ENCODE assay signal across 13 cellular contexts in genomic region chr5:9405196-9405754, GRCh38.
A peak's percentile ranks its signal among the peaks of the same experiment; 100 is the strongest.
DNase-seq lines count a peak whose midpoint lies in the region; ATAC-seq and FAIRE-seq lines count a peak whose summit lies in the region.
"Had no signal": no experiment of that assay in that cellular context is flagged by ENCODE, and none has a peak within 500 bp of the region (broad histone marks: within the 10 kb centered on the region; RNA-seq: fewer than 3 reads in every experiment).

No MANE protein-coding gene starts in this region.

- peak; percentile 38 for FAIRE-seq in GM18507 (lab: Jason Lieb, UNC)
- FAIRE-seq: G401.6 had no signal

- peak; percentile 60 for ATAC-seq in GM19395 (IDR thresholded peaks at IDR 0.05; ENCODE audit: unreplicated experiment)
- peak; percentile 92 for ATAC-seq in HG02884 (IDR thresholded peaks at IDR 0.05; ENCODE audit: unreplicated experiment)
- ATAC-seq in HG03460 (IDR thresholded peaks at IDR 0.05; ENCODE audit: unreplicated experiment): peak; percentile 59
- no peak for ATAC-seq in GM19324 (IDR thresholded peaks at IDR 0.05; ENCODE audit: low FRiP score, unreplicated experiment)
- ATAC-seq: left lobe of liver had no signal

- DNase-seq in GM18507 (ENCODE audit: extremely low spot score, insufficient read length, low read depth): no peak
- DNase-seq in AG08396 (ENCODE audit: low spot score): no peak
- DNase-seq in AML-193 (lab: John Stamatoyannopoulos, UW): no peak
- no peak for DNase-seq in stimulated activated CD4-positive, alpha-beta T cell treated with anti-CD3 and anti-CD28 coated beads, Interleukin-2, amount 100 ng/mL, for 24 hours
- DNase-seq: activated CD4-positive, alpha-beta T cell treated with anti-CD3 and anti-CD28 coated beads for 1 hour; activated naive CD8-positive, alpha-beta T cell treated with anti-CD3 and anti-CD28 coated beads, Interleukin-2, amount 10 ng/mL, durations not matched to agents 7 days and 5 days; effector memory CD4-positive, alpha-beta T cell had no signal
